Comparison of ENCODE assay signal across 7 cellular contexts in the genomic region with DNA sequence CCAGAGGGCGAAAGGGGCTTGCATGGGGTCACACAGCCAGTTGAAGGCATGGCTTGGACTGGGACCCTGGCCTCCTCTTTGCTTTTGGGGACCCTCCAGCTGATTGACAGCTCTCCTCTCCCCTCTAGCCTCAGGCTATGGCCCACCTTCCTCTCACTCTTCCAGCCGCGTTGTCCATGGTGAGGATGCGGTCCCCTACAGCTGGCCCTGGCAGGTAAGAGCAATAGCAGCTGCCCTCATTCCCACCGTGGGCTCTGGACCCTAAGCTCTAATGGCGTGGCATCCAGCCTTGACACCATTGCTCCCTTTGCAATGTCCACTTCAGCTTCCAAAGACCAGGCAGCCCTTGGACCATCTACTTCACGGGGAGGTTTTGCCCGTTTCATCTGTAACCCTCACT. TPM values are rescaled to one million over a fixed set of nuclear protein-coding genes. Genes with fewer than 3 reads are reported as not detected.
"Had no signal": no experiment of that assay in that cellular context is flagged by ENCODE, and none has a peak within 500 bp of the region (broad histone marks: within the 10 kb centered on the region; RNA-seq: fewer than 3 reads in every experiment).

No MANE protein-coding gene starts in this region.

RNA-seq across cellular contexts. Expression of a gene that starts 1.4 kb away (rescaled TPM):
- total RNA-seq: GM23248, GM23338, H1, H4, H7, H9, HFFc6 had no signal
- polyA plus RNA-seq: GM23248, GM23338, H1 had no signal

RNA-seq across cellular contexts. Expression of a gene that starts 26.1 kb away (rescaled TPM):
- total RNA-seq: GM23248, GM23338, H1, H4, H7, H9, HFFc6 had no signal
- polyA plus RNA-seq: GM23248, GM23338, H1 had no signal
